In the genomic region with DNA sequence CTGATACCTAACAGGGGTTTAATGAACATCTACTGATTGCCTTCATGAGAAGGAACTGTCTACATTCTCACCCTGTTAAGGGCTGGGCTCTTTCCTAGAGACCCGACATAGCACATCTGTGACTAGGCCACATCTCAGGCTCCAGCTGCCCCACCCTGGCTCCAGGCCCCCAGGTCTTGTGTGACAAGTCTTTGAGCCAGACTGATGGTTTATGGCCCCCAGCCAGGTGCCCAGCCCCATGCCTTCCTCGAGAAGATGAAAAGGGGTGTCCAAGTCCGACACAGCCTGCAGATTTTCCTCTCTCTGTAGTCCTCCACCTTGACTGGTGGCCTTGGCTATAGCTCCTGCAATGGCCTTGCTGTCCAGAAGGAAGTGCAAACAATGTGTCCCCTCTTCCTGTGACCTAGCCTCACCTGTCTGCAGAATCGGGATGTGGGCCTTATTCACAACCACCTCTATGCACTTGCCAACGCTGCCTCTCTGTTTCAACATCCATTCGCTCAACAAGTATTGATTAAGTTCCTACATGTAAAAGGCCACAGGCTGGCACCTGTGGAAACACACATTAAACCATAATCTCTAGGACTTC, we compare ENCODE assay signal across 12 cellular contexts. TPM values are rescaled to one million over a fixed set of nuclear protein-coding genes. Genes with fewer than 3 reads are reported as not detected.
DNase-seq lines count a peak whose midpoint lies in the region; ATAC-seq and TF ChIP-seq lines count a peak whose summit lies in the region.
"Had no signal": no experiment of that assay in that cellular context is flagged by ENCODE, and none has a peak within 500 bp of the region (broad histone marks: within the 10 kb centered on the region; RNA-seq: fewer than 3 reads in every experiment).

No MANE protein-coding gene starts in this region.

- H3K4me3 Mint-ChIP-seq in dendritic cell treated with granulocyte-macrophage colony-stimulating factor and Interleukin-4, amounts not matched to agents 40 ng/mL and 50 ng/mL, for 4 days, result no peak overlapping the region
- H3K4me3 Mint-ChIP-seq in neural crest cell, result peak overlapping the region; percentile 44
- H3K4me3 Mint-ChIP-seq: activated T-cell treated with anti-CD3 and anti-CD28 coated beads, Interleukin-2, amount 50 U/mL, for 4 hours had no signal

- peaks cover 63% of the 10 kb centered on the region for H3K4me1 Mint-ChIP-seq in dendritic cell treated with granulocyte-macrophage colony-stimulating factor and Interleukin-4, amounts not matched to agents 40 ng/mL and 50 ng/mL, for 4 days (ENCODE audit: low read depth)
- H3K4me1 Mint-ChIP-seq in neural crest cell, result peaks cover 40% of the 10 kb centered on the region

- H4K20me1 ChIP-seq in PC-3 (ENCODE audit: low read length), result peaks cover 74% of the 10 kb centered on the region

- peaks cover 11% of the 10 kb centered on the region for H3K9me3 Mint-ChIP-seq in dendritic cell treated with granulocyte-macrophage colony-stimulating factor and Interleukin-4, amounts not matched to agents 40 ng/mL and 50 ng/mL, for 4 days
- H3K9me3 Mint-ChIP-seq in neural crest cell, result no peaks in the 10 kb centered on the region

- H3K36me3 Mint-ChIP-seq in dendritic cell treated with granulocyte-macrophage colony-stimulating factor and Interleukin-4, amounts not matched to agents 40 ng/mL and 50 ng/mL, for 4 days (ENCODE audit: low read depth), result peaks cover 76% of the 10 kb centered on the region
- peaks cover 5% of the 10 kb centered on the region for H3K36me3 Mint-ChIP-seq in neural crest cell (ENCODE audit: low read depth)

- ATAC-seq in PC-3 (no peak), HG02981 (IDR thresholded peaks at IDR 0.05; ENCODE audit: unreplicated experiment) (no peak)
- ATAC-seq: activated T-cell treated with anti-CD3 and anti-CD28 coated beads, Interleukin-2, amount 50 U/mL, for 4 hours had no signal

- no peaks in the 10 kb centered on the region for H3F3A ChIP-seq in PC-3 (ENCODE audit: low read length, unreplicated experiment)

- CTCF ChIA-PET in PC-3 (lab: Charles Lee), result interaction anchor here (0.5 kb wide), 1 partner anchor 18 kb away, joined by 3 read pairs; no protein-coding TSS in a partner anchor

- H2AFZ ChIP-seq in ACC112 (ENCODE audit: low read length, unreplicated experiment) (no peak overlapping the region), PC-3 (ENCODE audit: low read length) (no peak overlapping the region)

- peak overlapping the region; percentile 99; the same call in 1 of the 2 replicates for H3K4me3 ChIP-seq in ACC112 (ENCODE audit: low read depth, low read length)
- H3K4me3 ChIP-seq in PC-3 (ENCODE audit: low read length), result peak overlapping the region; percentile 98; the same call in 1 of the 2 replicates
- H3K4me3 ChIP-seq: HAP-1 had no signal

- H3K27me3 Mint-ChIP-seq in dendritic cell treated with granulocyte-macrophage colony-stimulating factor and Interleukin-4, amounts not matched to agents 40 ng/mL and 50 ng/mL, for 4 days, result no peaks in the 10 kb centered on the region
- H3K27me3 Mint-ChIP-seq in neural crest cell (ENCODE audit: low read depth), result peaks cover under 1% of the 10 kb centered on the region

- H3K4me2 ChIP-seq in PC-3 (ENCODE audit: low read length), result peak overlapping the region; percentile 90

- intact Hi-C loops in PC-3 (cut with micrococcal nuclease), result loop anchor here (5.0 to 10.0 kb wide), 2 partner anchors 132 to 220 kb away; a partner anchor contains a TSS
- intact Hi-C loops in dendritic cell treated with granulocyte-macrophage colony-stimulating factor and Interleukin-4, amounts not matched to agents 40 ng/mL and 50 ng/mL, for 4 days (cut with micrococcal nuclease), result loop anchor here (5.0 kb wide), 2 partner anchors 48 to 67 kb away; no protein-coding TSS in a partner anchor

- DNase-seq in PC-3 (peak; percentile 58), neural crest cell (ENCODE audit: low read depth, low spot score) (no peak), NCI-H446 (lab: John Stamatoyannopoulos, UW) (no peak), T-helper 1 cell (no peak), DMS 273 (lab: John Stamatoyannopoulos, UW; ENCODE audit: unreplicated experiment) (no peak)
- DNase-seq: activated T-cell treated with anti-CD3 and anti-CD28 coated beads, Interleukin-2, amount 50 U/mL, for 4 hours; NCI-H187; NCI-H69 had no signal

- no TSS peak for BruUV-seq in PC-3 (replicated peaks; lab: Mats Ljungman, UMichigan)

- H3K4me1 ChIP-seq in ACC112 (ENCODE audit: control insufficient read depth, insufficient read depth, low read length, unreplicated experiment) (peaks cover 47% of the 10 kb centered on the region), PC-3 (ENCODE audit: insufficient read depth, low read length) (peaks cover 40% of the 10 kb centered on the region)

- H3K27ac Mint-ChIP-seq in dendritic cell treated with granulocyte-macrophage colony-stimulating factor and Interleukin-4, amounts not matched to agents 40 ng/mL and 50 ng/mL, for 4 days, result peak overlapping the region; percentile 16
- peak overlapping the region; percentile 51 for H3K27ac Mint-ChIP-seq in neural crest cell (ENCODE audit: unreplicated experiment)

- no peak overlapping the region for H3K9ac ChIP-seq in PC-3 (ENCODE audit: low read length)

- peak overlapping the region; percentile 27; the same call in 1 of the 2 replicates for H3K27ac ChIP-seq in ACC112 (ENCODE audit: low read depth, low read length)
- H3K27ac ChIP-seq in PC-3 (ENCODE audit: low read length), result no peak overlapping the region

- H3K27me3 ChIP-seq in ACC112 (ENCODE audit: insufficient read depth, low read length) (no peaks in the 10 kb centered on the region), PC-3 (ENCODE audit: low read length) (no peaks in the 10 kb centered on the region)

- no peaks in the 10 kb centered on the region for H3K9me2 ChIP-seq in PC-3 (replicated peaks; ENCODE audit: low read length)

- H3K9me3 ChIP-seq in PC-3 (ENCODE audit: low read length), result no peaks in the 10 kb centered on the region

- POLR2A ChIA-PET in PC-3 (lab: Charles Lee; ENCODE audit: unreplicated experiment), result interaction anchor here (0.6 kb wide), 2 partner anchors 20 to 21 kb away, joined by 4 to 7 read pairs; no protein-coding TSS in a partner anchor

- peaks cover 25% of the 10 kb centered on the region; the same call in 1 of the 2 replicates for H3K36me3 ChIP-seq in ACC112 (ENCODE audit: insufficient read depth, low read length)
- peaks cover 55% of the 10 kb centered on the region for H3K36me3 ChIP-seq in PC-3 (ENCODE audit: low read depth, low read length)

- TF ChIP-seq CTCF in PC-3 (conservative IDR thresholded peaks at IDR 0.05; ENCODE audit: low read depth, low read length) (no peak), neural crest cell (conservative IDR thresholded peaks at IDR 0.05) (no peak)

- H3K79me2 ChIP-seq in ACC112 (ENCODE audit: control insufficient read depth, insufficient read depth, low read length, unreplicated experiment), result peaks cover 88% of the 10 kb centered on the region
- H3K79me2 ChIP-seq in PC-3 (ENCODE audit: low read length), result peaks cover 87% of the 10 kb centered on the region

RNA-seq across cellular contexts. Expression of a gene that starts 4.2 kb away (rescaled TPM):
- total RNA-seq in PC-3 (2014; rRNA removed) (303 and 400 TPM in 2 replicates), neural crest cell (73.9 and 77.1 TPM in 2 replicates)
